ENCODE assay signal across 1 cellular context in genomic region chr11:65790902-65791650, GRCh38.
TF ChIP-seq lines count a peak whose summit lies in the region.

No MANE protein-coding gene starts in this region.

TF ChIP-seq in GM12878, 131 proteins besides CTCF, POLR2A, EP300 and RAD21:
- TF ChIP-seq ETV6 (conservative IDR thresholded peaks at IDR 0.05 in 1 of 2, IDR thresholded peaks at IDR 0.05 in 1 of 2; ENCODE audit: borderline replicate concordance in 1 of 2, low read depth in 1 of 2) (0 out of 4 replicates have a peak, but pooled peaks of 1 of the 2 experiments have one; percentile 1), HSF1 (IDR thresholded peaks at IDR 0.05; ENCODE audit: low read depth, low read length) (no peak)
